10 cellular contexts compared by ENCODE assay signal in genomic region chr16:82700541-82701240, GRCh38.
DNase-seq lines count a peak whose midpoint lies in the region; ATAC-seq, FAIRE-seq and TF ChIP-seq lines count a peak whose summit lies in the region.
"Had no signal": no experiment of that assay in that cellular context is flagged by ENCODE, and none has a peak within 500 bp of the region (broad histone marks: within the 10 kb centered on the region; RNA-seq: fewer than 3 reads in every experiment).

No MANE protein-coding gene starts in this region.

- H3K27ac ChIP-seq in IMR-90 (ENCODE audit: insufficient read depth, low read length) (no peak overlapping the region), keratinocyte (ENCODE audit: control insufficient read depth, insufficient read depth, low read length) (peak overlapping the region; percentile 83), hepatocyte (no peak overlapping the region)

- TF ChIP-seq CTCF in IMR-90 (conservative IDR thresholded peaks at IDR 0.05; ENCODE audit: low read depth, low read length) (no peak), keratinocyte (optimal IDR thresholded peaks at IDR 0.05 in 1 of 3, IDR thresholded peaks at IDR 0.05 in 1 of 3, conservative IDR thresholded peaks at IDR 0.05 in 1 of 3; ENCODE audit: extremely low read depth in 1 of 3, insufficient read depth in 2 of 3, low read length in 3 of 3) (no peak), hepatocyte (IDR thresholded peaks at IDR 0.05; ENCODE audit: poor library complexity) (no peak)

- peak overlapping the region; percentile 93 for H2BK20ac ChIP-seq in IMR-90 (ENCODE audit: low read depth, low read length)

- H3K4me2 ChIP-seq in IMR-90 (ENCODE audit: low read depth, low read length), result no peak overlapping the region; the same call in 1 of the 2 replicates
- no peak overlapping the region for H3K4me2 ChIP-seq in keratinocyte (ENCODE audit: control insufficient read depth, extremely low read depth, insufficient read depth, low read depth, low read length)
- no peak overlapping the region for H3K4me2 ChIP-seq in hepatocyte

- no peak for TF ChIP-seq RAD21 in IMR-90 (IDR thresholded peaks at IDR 0.05; ENCODE audit: low read length)

- H2AFZ ChIP-seq in IMR-90 (replicated peaks; ENCODE audit: low read length, poor library complexity) (no peak overlapping the region), keratinocyte (ENCODE audit: control insufficient read depth, low read length) (no peak overlapping the region), hepatocyte (no peak overlapping the region)

- peak overlapping the region; percentile 39; the same call in 1 of the 2 replicates for H4K5ac ChIP-seq in IMR-90 (ENCODE audit: low read depth, low read length)

- dilution Hi-C loops in IMR-90 (cut with HindIII; ENCODE audit: low sequenced_read_pairs, unreplicated experiment) (no loop called here), keratinocyte (cut with MboI; ENCODE audit: extremely low pct_ligation_motif_present, low sequenced_read_pairs) (no loop called here)

- no peaks in the 10 kb centered on the region for H3K36me3 Mint-ChIP-seq in activated naive CD4-positive, alpha-beta T cell treated with anti-CD3 and anti-CD28 coated beads, Interleukin-2, amount 10 ng/mL, durations not matched to agents 7 days and 5 days

- H4K8ac ChIP-seq in IMR-90 (ENCODE audit: low read depth in 2 of 2, low read length in 2 of 2), result peak overlapping the region; percentile 68 to 74

- H2AK5ac ChIP-seq in IMR-90 (ENCODE audit: low read depth, low read length), result peak overlapping the region; percentile 66

- H3K9me3 ChIP-seq in IMR-90 (ENCODE audit: control insufficient read depth, insufficient read depth, low read length) (no peaks in the 10 kb centered on the region), keratinocyte (ENCODE audit: control insufficient read depth, low read depth, low read length) (no peaks in the 10 kb centered on the region), hepatocyte (ENCODE audit: low read depth) (no peaks in the 10 kb centered on the region)

- no peak overlapping the region for H3K56ac ChIP-seq in IMR-90 (ENCODE audit: extremely low read depth, insufficient read depth, low read length)

- peak overlapping the region; percentile 81; the same call in 1 of the 2 replicates for H3K4ac ChIP-seq in IMR-90 (ENCODE audit: low read depth, low read length)

- TF ChIP-seq POLR2A in IMR-90 (IDR thresholded peaks at IDR 0.05; ENCODE audit: low read depth, low read length), result no peak

- BruUV-seq in IMR-90 (replicated peaks; lab: Mats Ljungman, UMichigan), result no TSS peak

- H4K20me1 ChIP-seq in IMR-90 (ENCODE audit: insufficient read depth, low read length) (no peaks in the 10 kb centered on the region), keratinocyte (ENCODE audit: control insufficient read depth, extremely low read depth, insufficient read depth, low read length) (no peaks in the 10 kb centered on the region), hepatocyte (ENCODE audit: insufficient read depth, poor library complexity, severe bottlenecking) (no peaks in the 10 kb centered on the region)

- peak overlapping the region; percentile 58 for H2BK5ac ChIP-seq in IMR-90 (ENCODE audit: low read depth, low read length, poor library complexity, severe bottlenecking)

- H2BK15ac ChIP-seq in IMR-90 (ENCODE audit: low read depth, low read length), result peak overlapping the region; percentile 63; the same call in 2 of the 3 replicates

- peaks cover 17 to 75% of the 10 kb centered on the region in 2 experiments for H3K79me1 ChIP-seq in IMR-90 (ENCODE audit: low read depth in 1 of 2, low read length in 2 of 2)

- H3K27me3 ChIP-seq in IMR-90 (ENCODE audit: control insufficient read depth, insufficient read depth, low read length) (no peaks in the 10 kb centered on the region), keratinocyte (ENCODE audit: control insufficient read depth, extremely low read depth, insufficient read depth, low read length) (no peaks in the 10 kb centered on the region), hepatocyte (no peaks in the 10 kb centered on the region)

- peak overlapping the region; percentile 98 for H2BK120ac ChIP-seq in IMR-90 (ENCODE audit: low read depth, low read length)

- peaks cover 17% of the 10 kb centered on the region for H3K9me1 ChIP-seq in IMR-90 (ENCODE audit: insufficient read depth, low read length)
- peaks cover 2% of the 10 kb centered on the region for H3K9me1 ChIP-seq in keratinocyte (ENCODE audit: control insufficient read depth, extremely low read depth, insufficient read depth, low read length)

- H4K91ac ChIP-seq in IMR-90 (ENCODE audit: insufficient read depth, low read depth, low read length), result peak overlapping the region; percentile 72; the same call in 1 of the 2 replicates

- peaks cover 9% of the 10 kb centered on the region for H3K4me1 Mint-ChIP-seq in activated naive CD4-positive, alpha-beta T cell treated with anti-CD3 and anti-CD28 coated beads, Interleukin-2, amount 10 ng/mL, durations not matched to agents 7 days and 5 days

- WGBS in IMR-90 (ENCODE audit: extremely low coverage in 2 of 2, insufficient read length in 1 of 2), 2 experiments, result no CpG with 5 or more reads among the region's 5 CpGs
- WGBS in hepatocyte (ENCODE audit: low lambda C conversion rate, missing lambda C conversion rate), result 51% methylated on average over 5 of the region's 5 CpGs

- POLR2A ChIA-PET in IMR-90 (lab: Charles Lee; ENCODE audit: unreplicated experiment), result no interaction called here

- peak overlapping the region; percentile 72; the same call in 1 of the 2 replicates for H3K18ac ChIP-seq in IMR-90 (ENCODE audit: low read depth, low read length)

- peaks cover 9% of the 10 kb centered on the region for H3K27me3 Mint-ChIP-seq in activated naive CD4-positive, alpha-beta T cell treated with anti-CD3 and anti-CD28 coated beads, Interleukin-2, amount 10 ng/mL, durations not matched to agents 7 days and 5 days

- in situ Hi-C loops in IMR-90 (cut with MboI; ENCODE audit: low sequenced_read_pairs), result no loop called here

- FAIRE-seq in keratinocyte (lab: Jason Lieb, UNC), result peak; percentile 59

- H2AK9ac ChIP-seq in IMR-90 (replicated peaks; ENCODE audit: low read depth, low read length, poor library complexity), result no peak overlapping the region

- CTCF ChIA-PET in IMR-90 (lab: Yijun Ruan, JAX), result no interaction called here
- CTCF ChIA-PET in activated naive CD4-positive, alpha-beta T cell treated with anti-CD3 and anti-CD28 coated beads, Interleukin-2, amount 10 ng/mL, durations not matched to agents 7 days and 5 days (lab: Charles Lee), result interaction anchor here (1.4 kb wide), 1 partner anchor 61 kb away, joined by 4 read pairs; no protein-coding TSS in a partner anchor

- DNase-seq in COLO829 (ENCODE audit: low spot score) (peak; percentile 61), IMR-90 (peak; percentile 78), astrocyte of the hippocampus (ENCODE audit: low read depth, low spot score) (peak; percentile 1), keratinocyte (ENCODE audit: low read depth, low spot score) (no peak), NCI-H526 (lab: John Stamatoyannopoulos, UW) (no peak), hepatocyte (ENCODE audit: low spot score) (no peak), NCI-H526 treated with DMSO at 0.1 percent for 48 hours (lab: John Stamatoyannopoulos, UW) (no peak)
- DNase-seq in activated naive CD4-positive, alpha-beta T cell treated with anti-CD3 and anti-CD28 coated beads, Interleukin-2, amount 10 ng/mL, durations not matched to agents 7 days and 5 days, result no peak
- DNase-seq: NCI-H510A; stimulated activated CD8-positive, alpha-beta memory T cell treated with anti-CD3 and anti-CD28 coated beads, Interleukin-4, amount 100 ng/mL, for 48 hours had no signal

- intact Hi-C loops in IMR-90 (cut with micrococcal nuclease), result loop anchor here (2.0 kb wide), 1 partner anchor 46 kb away; no protein-coding TSS in a partner anchor

- H3K4me3 ChIP-seq in IMR-90 (ENCODE audit: insufficient read depth, low read depth, low read length) (no peak overlapping the region), keratinocyte (ENCODE audit: control insufficient read depth in 2 of 3, extremely low read depth in 1 of 3, insufficient read depth in 2 of 3, low read depth in 1 of 3, low read length in 3 of 3) (no peak overlapping the region), hepatocyte (no peak overlapping the region)

- H3K9me3 Mint-ChIP-seq in activated naive CD4-positive, alpha-beta T cell treated with anti-CD3 and anti-CD28 coated beads, Interleukin-2, amount 10 ng/mL, durations not matched to agents 7 days and 5 days, result no peaks in the 10 kb centered on the region

- H3K36me3 ChIP-seq in IMR-90 (ENCODE audit: control insufficient read depth, insufficient read depth, low read length) (no peaks in the 10 kb centered on the region), keratinocyte (ENCODE audit: control insufficient read depth in 2 of 2, extremely low read depth in 1 of 2, insufficient read depth in 2 of 2, low read length in 2 of 2) (peaks cover 0 to 7% of the 10 kb centered on the region in 2 experiments), hepatocyte (replicated peaks; ENCODE audit: insufficient read depth, low read depth) (no peaks in the 10 kb centered on the region)

- peak overlapping the region; percentile 89 for H3K14ac ChIP-seq in IMR-90 (replicated peaks; ENCODE audit: low read depth, low read length)

- peaks cover 14% of the 10 kb centered on the region for H3K4me1 ChIP-seq in IMR-90 (ENCODE audit: control insufficient read depth, insufficient read depth, low read length)
- H3K4me1 ChIP-seq in keratinocyte (ENCODE audit: control insufficient read depth, extremely low read depth, insufficient read depth, low read length), result peaks cover 23% of the 10 kb centered on the region
- no peaks in the 10 kb centered on the region for H3K4me1 ChIP-seq in hepatocyte (ENCODE audit: insufficient read depth)

- H3K9me2 ChIP-seq in hepatocyte (replicated peaks; ENCODE audit: insufficient read depth), result no peaks in the 10 kb centered on the region

- no peak overlapping the region for H3K4me3 Mint-ChIP-seq in activated naive CD4-positive, alpha-beta T cell treated with anti-CD3 and anti-CD28 coated beads, Interleukin-2, amount 10 ng/mL, durations not matched to agents 7 days and 5 days

- ATAC-seq in IMR-90 (ENCODE audit: low read depth), result peak; percentile 63

- H3K79me2 ChIP-seq in keratinocyte (ENCODE audit: control insufficient read depth, insufficient read depth, low read length) (peaks cover 63% of the 10 kb centered on the region), hepatocyte (no peaks in the 10 kb centered on the region)

- H3K9ac ChIP-seq in IMR-90 (ENCODE audit: low read depth, low read length) (no peak overlapping the region; the same call in 1 of the 2 replicates), keratinocyte (ENCODE audit: control insufficient read depth, extremely low read depth, insufficient read depth, low read length) (no peak overlapping the region)

- peak overlapping the region; percentile 84; the same call in 1 of the 2 replicates for H3K23ac ChIP-seq in IMR-90 (ENCODE audit: low read depth, low read length)

- no peak overlapping the region for H3K27ac Mint-ChIP-seq in activated naive CD4-positive, alpha-beta T cell treated with anti-CD3 and anti-CD28 coated beads, Interleukin-2, amount 10 ng/mL, durations not matched to agents 7 days and 5 days

TF ChIP-seq in IMR-90, 13 proteins besides CTCF, POLR2A, EP300 and RAD21:
- TF ChIP-seq CEBPB (IDR thresholded peaks at IDR 0.05; ENCODE audit: low read depth, low read length), result peak; percentile 40
- no peak for TF ChIP-seq FOS (IDR thresholded peaks at IDR 0.05; ENCODE audit: low read depth, low read length)
TF ChIP-seq in IMR-90: peak in this region for 1.

Comparison
In these comparisons a context has a peak if more than half of its experiments do, and no peak if none do; other contexts are left out.
1. DNase-seq: peak in COLO829 (single experiment), IMR-90 (single experiment) and astrocyte of the hippocampus (single experiment); none in keratinocyte (single experiment), NCI-H526 (0 of 2), hepatocyte (single experiment), activated naive CD4-positive, alpha-beta T cell treated with anti-CD3 and anti-CD28 coated beads, Interleukin-2, amount 10 ng/mL, durations not matched to agents 7 days and 5 days (single experiment) and NCI-H526 treated with DMSO at 0.1 percent for 48 hours (single experiment).